ENCODE assay signal across 8 cellular contexts in genomic region chr12:2051700-2052625, GRCh38. TPM values are rescaled to one million over a fixed set of nuclear protein-coding genes. Genes with fewer than 3 reads are reported as not detected.
A peak's percentile ranks its signal among the peaks of the same experiment; 100 is the strongest.
DNase-seq lines count a peak whose midpoint lies in the region; ATAC-seq, FAIRE-seq and TF ChIP-seq lines count a peak whose summit lies in the region.

No MANE protein-coding gene starts in this region.

- no peak overlapping the region for H3K27ac ChIP-seq in iPS DF 6.9 (ENCODE audit: low read length)
- peak overlapping the region; percentile 55 for H3K27ac ChIP-seq in stomach smooth muscle (ENCODE audit: low read length)

- ATAC-seq in GM18519 (IDR thresholded peaks at IDR 0.05; ENCODE audit: low FRiP score, unreplicated experiment): no peak

- H3K36me3 ChIP-seq in iPS DF 6.9 (ENCODE audit: control insufficient read depth, insufficient read depth, low read length): no peaks in the 10 kb centered on the region; the same call in 1 of the 2 replicates
- H3K36me3 ChIP-seq in stomach smooth muscle (ENCODE audit: control insufficient read depth in 2 of 2, insufficient read depth in 2 of 2, low read length in 2 of 2): no peaks in the 10 kb centered on the region

- no CpG with 5 or more reads among the region's 54 CpGs for WGBS in iPS DF 6.9 (ENCODE audit: insufficient coverage, insufficient read length)

- peaks cover 29% of the 10 kb centered on the region for H3K27me3 ChIP-seq in iPS DF 6.9 (ENCODE audit: control insufficient read depth, insufficient read depth, low read length)
- peaks cover 0 to 2% of the 10 kb centered on the region in 2 donors for H3K27me3 ChIP-seq in stomach smooth muscle (ENCODE audit: control insufficient read depth in 1 of 2, insufficient read depth in 2 of 2, low read length in 2 of 2)

- H3K4me3 ChIP-seq in WI38 (ENCODE audit: low read depth, low read length) (peak overlapping the region; percentile 62), iPS DF 6.9 (ENCODE audit: low read length) (peak overlapping the region; percentile 45; the same call in 1 of the 2 replicates), stomach smooth muscle (ENCODE audit: low read length in 2 of 2) (peak overlapping the region; percentile 61 to 78)

- DNase-seq in NCI-H526 (lab: John Stamatoyannopoulos, UW): peak; percentile 4 to 46
- no peak for DNase-seq in NCI-H526 treated with DMSO at 0.1 percent for 48 hours (lab: John Stamatoyannopoulos, UW)
- no peak for DNase-seq in iPS DF 6.9 (ENCODE audit: low read depth, low spot score)
- no peak for DNase-seq in frontal cortex (ENCODE audit: low spot score in 2 of 2)
- no peak for DNase-seq in stimulated activated CD4-positive, alpha-beta T cell treated with anti-CD3 and anti-CD28 coated beads, Interleukin-2, amount 100 ng/mL, for 48 hours

- H3K4me1 ChIP-seq in iPS DF 6.9 (ENCODE audit: control insufficient read depth, insufficient read depth, low read length) (peaks cover 1% of the 10 kb centered on the region; the same call in 1 of the 2 replicates), stomach smooth muscle (ENCODE audit: control insufficient read depth, insufficient read depth, low read length) (peaks cover 36% of the 10 kb centered on the region)

- FAIRE-seq in frontal cortex (lab: Jason Lieb, UNC): no peak

- H3K9ac ChIP-seq in stomach smooth muscle (ENCODE audit: low read length in 2 of 2): peak overlapping the region; percentile 63 to 64

- TF ChIP-seq CTCF in WI38 (IDR thresholded peaks at IDR 0.05; ENCODE audit: low read depth, low read length): no peak

- H3K9me3 ChIP-seq in iPS DF 6.9 (ENCODE audit: control insufficient read depth, insufficient read depth, low read length): no peaks in the 10 kb centered on the region
- no peaks in the 10 kb centered on the region for H3K9me3 ChIP-seq in stomach smooth muscle (ENCODE audit: control insufficient read depth in 2 of 2, low read length in 2 of 2)

RNA-seq across cellular contexts. Expression of gene CACNA1C, which starts 0.8 kb away (rescaled TPM):
- total RNA-seq in frontal cortex: 20.0 TPM

RNA-seq across cellular contexts. Expression of gene DCP1B, which starts 47.7 kb away (rescaled TPM):
- total RNA-seq in frontal cortex: 6.1 TPM

Comparison
In these comparisons a context has a peak if more than half of its experiments do, and no peak if none do; other contexts are left out.
1. DNase-seq: peak in NCI-H526 (2 of 2); none in NCI-H526 treated with DMSO at 0.1 percent for 48 hours (single experiment), iPS DF 6.9 (single experiment), frontal cortex (0 of 2) and stimulated activated CD4-positive, alpha-beta T cell treated with anti-CD3 and anti-CD28 coated beads, Interleukin-2, amount 100 ng/mL, for 48 hours (0 of 2).
2. Peak in every context shown above with its lines, with median percentiles within 50 percentile points of each other: H3K4me3 ChIP-seq.